9 cellular contexts compared by ENCODE assay signal in genomic region chr12:38921025-38921677, GRCh38. TPM values are rescaled to one million over a fixed set of nuclear protein-coding genes. Genes with fewer than 3 reads are reported as not detected.
DNase-seq lines count a peak whose midpoint lies in the region; ATAC-seq and TF ChIP-seq lines count a peak whose summit lies in the region.
"Had no signal": no experiment of that assay in that cellular context is flagged by ENCODE, and none has a peak within 500 bp of the region (broad histone marks: within the 10 kb centered on the region; RNA-seq: fewer than 3 reads in every experiment).

No MANE protein-coding gene starts in this region.

- peaks cover 6% of the 10 kb centered on the region for H3K27me3 Mint-ChIP-seq in activated CD4-positive, alpha-beta T cell treated with anti-CD3 and anti-CD28 coated beads for 36 hours
- H3K27me3 Mint-ChIP-seq: stimulated activated naive CD8-positive, alpha-beta T cell treated with anti-CD3 and anti-CD28 coated beads, Interleukin-15, Interleukin-2, amounts not matched to agents 100 ng/mL and 50 ng/mL, for 24 hours had no signal

- H3K27ac Mint-ChIP-seq in activated CD4-positive, alpha-beta T cell treated with anti-CD3 and anti-CD28 coated beads for 36 hours = no peak overlapping the region
- H3K27ac Mint-ChIP-seq: stimulated activated naive CD8-positive, alpha-beta T cell treated with anti-CD3 and anti-CD28 coated beads, Interleukin-15, Interleukin-2, amounts not matched to agents 100 ng/mL and 50 ng/mL, for 24 hours had no signal

- TF ChIP-seq POLR2A in erythroblast (IDR thresholded peaks at IDR 0.05; ENCODE audit: low read length) = no peak
- TF ChIP-seq POLR2A in prostate gland (IDR thresholded peaks at IDR 0.05) = no peak

- peak; percentile 51 for ATAC-seq in activated CD4-positive, alpha-beta T cell treated with anti-CD3 and anti-CD28 coated beads for 36 hours

- WGBS in prostate gland = 16% methylated on average over 2 of the region's 2 CpGs

- peak; percentile 46; the same call in 1 of the 2 replicates for TF ChIP-seq CTCF in HEK293 (tag by site-specific recombination; IDR thresholded peaks at IDR 0.05)
- TF ChIP-seq CTCF in LNCaP clone FGC (IDR thresholded peaks at IDR 0.05; ENCODE audit: control insufficient read depth, extremely low read depth, insufficient read depth) = peak; percentile 89
- TF ChIP-seq CTCF in prostate gland (IDR thresholded peaks at IDR 0.05) = peak in 3 of 4 experiments; percentile 39 to 52 (median 47)

- no peaks in the 10 kb centered on the region for H3K27me3 ChIP-seq in prostate gland (replicated peaks; ENCODE audit: insufficient read depth)

- CTCF ChIA-PET in activated CD4-positive, alpha-beta T cell treated with anti-CD3 and anti-CD28 coated beads for 36 hours (lab: Charles Lee) = interaction anchor here (0.8 to 1.5 kb wide), 6 partner anchors 10 to 352 kb away, joined by 3 to 23 read pairs (median 6); no protein-coding TSS in a partner anchor
- CTCF ChIA-PET in HEK293 (lab: Yijun Ruan, JAX) = interaction anchor here (0.6 to 4.0 kb wide), 39 partner anchors 9 to 464 kb away, joined by 3 to 97 read pairs (median 4); partner anchors contain the start of gene CPNE8

- H3K27ac ChIP-seq in HEK293 (ENCODE audit: extremely low read depth, low read depth, low read length) (no peak overlapping the region), prostate gland (no peak overlapping the region)

- H3K36me3 ChIP-seq in HEK293 (ENCODE audit: control insufficient read depth in 2 of 2, insufficient read depth in 1 of 2, low read length in 2 of 2) = no peaks in the 10 kb centered on the region
- H3K36me3 ChIP-seq in prostate gland = no peaks in the 10 kb centered on the region

- H3K9me3 ChIP-seq in HEK293 (ENCODE audit: control insufficient read depth, insufficient read depth, low read depth, low read length) (no peaks in the 10 kb centered on the region), prostate gland (no peaks in the 10 kb centered on the region)

- H3K9me3 Mint-ChIP-seq in activated CD4-positive, alpha-beta T cell treated with anti-CD3 and anti-CD28 coated beads for 36 hours (ENCODE audit: low read depth) = no peaks in the 10 kb centered on the region
- H3K9me3 Mint-ChIP-seq: stimulated activated naive CD8-positive, alpha-beta T cell treated with anti-CD3 and anti-CD28 coated beads, Interleukin-15, Interleukin-2, amounts not matched to agents 100 ng/mL and 50 ng/mL, for 24 hours had no signal

- no peaks in the 10 kb centered on the region for H3K4me1 Mint-ChIP-seq in activated CD4-positive, alpha-beta T cell treated with anti-CD3 and anti-CD28 coated beads for 36 hours

- no peak overlapping the region for H3K4me3 ChIP-seq in HEK293 (ENCODE audit: low read depth, low read length)
- no peak overlapping the region for H3K4me3 ChIP-seq in LNCaP clone FGC (ENCODE audit: low read depth, low read length)
- H3K4me3 ChIP-seq in prostate gland = no peak overlapping the region

- no peak overlapping the region for H3K4me3 Mint-ChIP-seq in activated CD4-positive, alpha-beta T cell treated with anti-CD3 and anti-CD28 coated beads for 36 hours
- H3K4me3 Mint-ChIP-seq: stimulated activated naive CD8-positive, alpha-beta T cell treated with anti-CD3 and anti-CD28 coated beads, Interleukin-15, Interleukin-2, amounts not matched to agents 100 ng/mL and 50 ng/mL, for 24 hours had no signal

- POLR2A ChIA-PET in activated CD4-positive, alpha-beta T cell treated with anti-CD3 and anti-CD28 coated beads for 36 hours (lab: Charles Lee) = no interaction called here
- POLR2A ChIA-PET in HEK293 (lab: Yijun Ruan, JAX) = interaction anchor here (0.6 to 1.3 kb wide), 3 partner anchors 11 to 183 kb away, joined by 3 read pairs; no protein-coding TSS in a partner anchor

- no peaks in the 10 kb centered on the region for H3K36me3 Mint-ChIP-seq in activated CD4-positive, alpha-beta T cell treated with anti-CD3 and anti-CD28 coated beads for 36 hours (ENCODE audit: low read depth)

- intact Hi-C loops in activated CD4-positive, alpha-beta T cell treated with anti-CD3 and anti-CD28 coated beads for 36 hours (cut with DNase I, micrococcal nuclease) = loop anchor here (1.0 to 5.0 kb wide), 4 partner anchors 34 to 351 kb away; no protein-coding TSS in a partner anchor
- intact Hi-C loops in prostate gland (cut with DNase I) = no loop called here

- no peaks in the 10 kb centered on the region for H3K4me1 ChIP-seq in HEK293 (ENCODE audit: control insufficient read depth, insufficient read depth, low read length)
- no peaks in the 10 kb centered on the region for H3K4me1 ChIP-seq in prostate gland (replicated peaks)

- DNase-seq in activated CD4-positive, alpha-beta T cell treated with anti-CD3 and anti-CD28 coated beads for 36 hours = peak; percentile 61
- DNase-seq in activated CD4-positive, alpha-beta T cell treated with anti-CD3 and anti-CD28 coated beads, Interleukin-2, amount 50 U/mL, for 1 hour = no peak
- DNase-seq in LNCaP clone FGC (ENCODE audit: low read depth) (peak; percentile 54), SW480 (ENCODE audit: low spot score) (peak; percentile 65), erythroblast (lab: John Stamatoyannopoulos, UW) (peak; percentile 63 to 70), prostate gland (ENCODE audit: low spot score) (peak; percentile 61), amniotic stem cell (lab: John Stamatoyannopoulos, UW) (no peak)

TF ChIP-seq in HEK293, 187 proteins besides CTCF, POLR2A, EP300 and RAD21:
- TF ChIP-seq TRIM28 (IDR thresholded peaks at IDR 0.05; ENCODE audit: borderline replicate concordance, low read length) (no peak), ZNF654 (tag by site-specific recombination; IDR thresholded peaks at IDR 0.05; ENCODE audit: low read depth) (peak; percentile 68), SP7 (tag by site-specific recombination; IDR thresholded peaks at IDR 0.05) (no peak)
TF ChIP-seq in HEK293: peak in this region for 1.

RNA-seq across cellular contexts. Expression of gene CPNE8, which starts 15.8 kb away (rescaled TPM):
- total RNA-seq in activated CD4-positive, alpha-beta T cell treated with anti-CD3 and anti-CD28 coated beads for 36 hours = 1 to 10 TPM; 3.0 to 4.6 TPM
- 1 to 10 TPM; 3.5 to 5.3 TPM for total RNA-seq in prostate gland

Comparison
In these comparisons a context has a peak if more than half of its experiments do, and no peak if none do; other contexts are left out.
1. DNase-seq: peak in activated CD4-positive, alpha-beta T cell treated with anti-CD3 and anti-CD28 coated beads for 36 hours (single experiment), LNCaP clone FGC (single experiment), SW480 (single experiment), erythroblast (2 of 2) and prostate gland (single experiment); none in activated CD4-positive, alpha-beta T cell treated with anti-CD3 and anti-CD28 coated beads, Interleukin-2, amount 50 U/mL, for 1 hour (single experiment) and amniotic stem cell (single experiment).
2. Peak in every context shown above with its lines, with median percentiles within 50 percentile points of each other: CTCF ChIP-seq.